ENCODE assay signal across 6 cellular contexts in the genomic region with DNA sequence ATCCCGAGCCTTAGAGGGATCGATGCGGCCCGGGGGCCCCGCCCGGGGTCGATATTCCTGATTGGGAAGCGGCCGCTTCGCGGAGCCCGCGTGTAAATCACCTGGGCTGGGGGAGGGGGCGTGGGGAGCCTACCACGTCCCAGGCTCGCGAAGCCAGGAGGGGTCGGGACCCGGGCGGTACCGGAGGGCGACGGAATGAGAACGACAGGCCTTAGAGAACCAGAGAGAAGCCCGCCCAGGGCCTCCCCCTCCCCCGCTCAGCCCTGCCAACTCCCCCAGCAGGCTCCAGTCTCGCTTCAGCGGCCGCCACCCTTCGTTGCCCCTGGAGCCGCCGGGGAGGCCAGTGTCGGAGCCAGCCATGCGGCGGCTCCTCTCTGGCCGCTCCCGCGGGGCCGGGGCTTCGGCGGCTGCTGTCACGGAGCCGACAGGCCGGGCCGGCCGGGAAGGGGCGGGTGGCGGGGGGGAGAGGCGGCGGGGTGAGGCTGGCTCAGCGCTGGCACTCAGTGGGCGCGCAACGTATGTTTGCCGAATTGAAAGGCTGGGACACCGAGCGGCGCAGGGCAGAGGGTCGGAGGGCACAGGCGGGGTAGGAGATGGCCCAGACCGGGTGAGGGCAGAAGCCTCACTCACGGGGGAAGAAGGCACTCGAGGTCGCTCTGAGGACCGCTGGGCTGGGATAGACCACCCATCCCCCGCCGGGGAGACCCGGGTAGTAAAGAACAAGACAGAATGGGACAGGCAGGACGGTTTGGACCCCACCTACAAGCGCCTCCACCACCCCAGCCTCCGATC. TPM values are rescaled to one million over a fixed set of nuclear protein-coding genes. Genes with fewer than 3 reads are reported as not detected.
DNase-seq lines count a peak whose midpoint lies in the region; ATAC-seq and TF ChIP-seq lines count a peak whose summit lies in the region.

No MANE protein-coding gene starts in this region.

- H3K4me1 Mint-ChIP-seq in activated CD4-positive, alpha-beta T cell treated with anti-CD3 and anti-CD28 coated beads, Interleukin-2, amount 10 ng/mL, durations not matched to agents 24 days and 14 days = peaks cover 31% of the 10 kb centered on the region
- H3K4me1 Mint-ChIP-seq in activated CD4-positive, alpha-beta T cell treated with anti-CD3 and anti-CD28 coated beads, Interleukin-2, amount 10 ng/mL, durations not matched to agents 7 days and 5 days = peaks cover 27% of the 10 kb centered on the region
- peaks cover 22 to 41% of the 10 kb centered on the region in 2 donors for H3K4me1 Mint-ChIP-seq in natural killer cell

- peak overlapping the region; percentile 84 for H3K4me3 Mint-ChIP-seq in activated CD4-positive, alpha-beta T cell treated with anti-CD3 and anti-CD28 coated beads, Interleukin-2, amount 10 ng/mL, durations not matched to agents 24 days and 14 days
- H3K4me3 Mint-ChIP-seq in activated CD4-positive, alpha-beta T cell treated with anti-CD3 and anti-CD28 coated beads, Interleukin-2, amount 10 ng/mL, durations not matched to agents 7 days and 5 days = no peak overlapping the region
- peak overlapping the region; percentile 62 for H3K4me3 Mint-ChIP-seq in natural killer cell

- H3K36me3 Mint-ChIP-seq in activated CD4-positive, alpha-beta T cell treated with anti-CD3 and anti-CD28 coated beads, Interleukin-2, amount 10 ng/mL, durations not matched to agents 24 days and 14 days (ENCODE audit: low read depth) = no peaks in the 10 kb centered on the region
- H3K36me3 Mint-ChIP-seq in activated CD4-positive, alpha-beta T cell treated with anti-CD3 and anti-CD28 coated beads, Interleukin-2, amount 10 ng/mL, durations not matched to agents 7 days and 5 days (ENCODE audit: low read depth) = no peaks in the 10 kb centered on the region
- H3K36me3 Mint-ChIP-seq in natural killer cell = no peaks in the 10 kb centered on the region

- peak overlapping the region; percentile 29 for H3K4me3 ChIP-seq in astrocyte of the cerebellum (ENCODE audit: low read depth, low read length)

- peaks cover 75% of the 10 kb centered on the region for H3K27me3 Mint-ChIP-seq in activated CD4-positive, alpha-beta T cell treated with anti-CD3 and anti-CD28 coated beads, Interleukin-2, amount 10 ng/mL, durations not matched to agents 24 days and 14 days
- peaks cover 79% of the 10 kb centered on the region for H3K27me3 Mint-ChIP-seq in activated CD4-positive, alpha-beta T cell treated with anti-CD3 and anti-CD28 coated beads, Interleukin-2, amount 10 ng/mL, durations not matched to agents 7 days and 5 days
- H3K27me3 Mint-ChIP-seq in natural killer cell (ENCODE audit: low read depth in 2 of 2) = peaks cover 26 to 60% of the 10 kb centered on the region in 2 donors

- CTCF ChIA-PET in activated CD4-positive, alpha-beta T cell treated with anti-CD3 and anti-CD28 coated beads, Interleukin-2, amount 10 ng/mL, durations not matched to agents 7 days and 5 days (lab: Charles Lee) = interaction anchor here (2.5 to 4.7 kb wide), 4 partner anchors 12 to 167 kb away, joined by 22 to 47 read pairs (median 35); partner anchors contain the start of gene PRPH

- in situ Hi-C loops in astrocyte of the cerebellum (cut with HindIII; ENCODE audit: low sequenced_read_pairs) = no loop called here

- DNase-seq in activated CD4-positive, alpha-beta T cell treated with anti-CD3 and anti-CD28 coated beads, Interleukin-2, amount 10 ng/mL, durations not matched to agents 24 days and 14 days = peak; percentile 68
- DNase-seq in activated CD4-positive, alpha-beta T cell treated with anti-CD3 and anti-CD28 coated beads, Interleukin-2, amount 10 ng/mL, durations not matched to agents 7 days and 5 days = no peak
- DNase-seq in astrocyte of the cerebellum (ENCODE audit: low read depth) (no peak), natural killer cell (no peak), RKO (ENCODE audit: low spot score) (no peak)

- POLR2A ChIA-PET in activated CD4-positive, alpha-beta T cell treated with anti-CD3 and anti-CD28 coated beads, Interleukin-2, amount 10 ng/mL, durations not matched to agents 7 days and 5 days (lab: Charles Lee) = no interaction called here

- H3K9me3 Mint-ChIP-seq in activated CD4-positive, alpha-beta T cell treated with anti-CD3 and anti-CD28 coated beads, Interleukin-2, amount 10 ng/mL, durations not matched to agents 24 days and 14 days = no peaks in the 10 kb centered on the region
- H3K9me3 Mint-ChIP-seq in activated CD4-positive, alpha-beta T cell treated with anti-CD3 and anti-CD28 coated beads, Interleukin-2, amount 10 ng/mL, durations not matched to agents 7 days and 5 days = no peaks in the 10 kb centered on the region
- H3K9me3 Mint-ChIP-seq in natural killer cell = no peaks in the 10 kb centered on the region

- H3K27ac Mint-ChIP-seq in activated CD4-positive, alpha-beta T cell treated with anti-CD3 and anti-CD28 coated beads, Interleukin-2, amount 10 ng/mL, durations not matched to agents 24 days and 14 days = no peak overlapping the region
- no peak overlapping the region for H3K27ac Mint-ChIP-seq in activated CD4-positive, alpha-beta T cell treated with anti-CD3 and anti-CD28 coated beads, Interleukin-2, amount 10 ng/mL, durations not matched to agents 7 days and 5 days
- no peak overlapping the region for H3K27ac Mint-ChIP-seq in natural killer cell

- ATAC-seq in natural killer cell (no peak), HG03280 (IDR thresholded peaks at IDR 0.05; ENCODE audit: unreplicated experiment) (no peak)

- intact Hi-C loops in activated CD4-positive, alpha-beta T cell treated with anti-CD3 and anti-CD28 coated beads, Interleukin-2, amount 10 ng/mL, durations not matched to agents 24 days and 14 days (cut with micrococcal nuclease) = loop anchor here (1.0 kb wide), 1 partner anchor 8 kb away; the partner anchor contains the start of gene C1QL4
- intact Hi-C loops in natural killer cell (cut with micrococcal nuclease) = no loop called here

- TF ChIP-seq CTCF in astrocyte of the cerebellum (IDR thresholded peaks at IDR 0.05; ENCODE audit: low read depth, low read length, missing control alignments) (no peak), natural killer cell (IDR thresholded peaks at IDR 0.05) (no peak)

RNA-seq across cellular contexts. Expression of gene DNAJC22, which starts 1.4 kb away (rescaled TPM):
- total RNA-seq in activated CD4-positive, alpha-beta T cell treated with anti-CD3 and anti-CD28 coated beads, Interleukin-2, amount 10 ng/mL, durations not matched to agents 24 days and 14 days = not detected in 2 replicates
- not detected for total RNA-seq in activated CD4-positive, alpha-beta T cell treated with anti-CD3 and anti-CD28 coated beads, Interleukin-2, amount 10 ng/mL, durations not matched to agents 7 days and 5 days
- not detected for total RNA-seq in natural killer cell

RNA-seq across cellular contexts. Expression of gene C1QL4, which starts 8.3 kb away (rescaled TPM):
- not detected in 2 replicates for total RNA-seq in activated CD4-positive, alpha-beta T cell treated with anti-CD3 and anti-CD28 coated beads, Interleukin-2, amount 10 ng/mL, durations not matched to agents 24 days and 14 days
- not detected for total RNA-seq in activated CD4-positive, alpha-beta T cell treated with anti-CD3 and anti-CD28 coated beads, Interleukin-2, amount 10 ng/mL, durations not matched to agents 7 days and 5 days
- not detected for total RNA-seq in natural killer cell

RNA-seq across cellular contexts. Expression of gene SPATS2, which starts 22.0 kb away (rescaled TPM):
- total RNA-seq in activated CD4-positive, alpha-beta T cell treated with anti-CD3 and anti-CD28 coated beads, Interleukin-2, amount 10 ng/mL, durations not matched to agents 24 days and 14 days = 14.5 and 16.2 TPM in 2 replicates
- 10 to 100 TPM; 12.8 to 20.3 TPM for total RNA-seq in activated CD4-positive, alpha-beta T cell treated with anti-CD3 and anti-CD28 coated beads, Interleukin-2, amount 10 ng/mL, durations not matched to agents 7 days and 5 days
- total RNA-seq in natural killer cell = 10 to 100 TPM; 14.6 to 18.4 (median 15.4) TPM

RNA-seq across cellular contexts. Expression of gene TROAP, which starts 22.2 kb away (rescaled TPM):
- 49.9 and 51.6 TPM in 2 replicates for total RNA-seq in activated CD4-positive, alpha-beta T cell treated with anti-CD3 and anti-CD28 coated beads, Interleukin-2, amount 10 ng/mL, durations not matched to agents 24 days and 14 days
- total RNA-seq in activated CD4-positive, alpha-beta T cell treated with anti-CD3 and anti-CD28 coated beads, Interleukin-2, amount 10 ng/mL, durations not matched to agents 7 days and 5 days = 100 to 1,000 TPM; 111 to 115 TPM
- 1 to 10 TPM in 2 of 3 donors, under 1 TPM in 1; 0.58 to 3.0 (median 2.2) TPM for total RNA-seq in natural killer cell

RNA-seq across cellular contexts. Expression of gene PRPH, which starts 50.3 kb away (rescaled TPM):
- total RNA-seq in activated CD4-positive, alpha-beta T cell treated with anti-CD3 and anti-CD28 coated beads, Interleukin-2, amount 10 ng/mL, durations not matched to agents 24 days and 14 days = 0.23 TPM in 1 of 2 replicates, not detected in the other
- total RNA-seq in activated CD4-positive, alpha-beta T cell treated with anti-CD3 and anti-CD28 coated beads, Interleukin-2, amount 10 ng/mL, durations not matched to agents 7 days and 5 days = not detected
- total RNA-seq in natural killer cell = not detected
